ENCODE assay signal across 2 cellular contexts in the genomic region with DNA sequence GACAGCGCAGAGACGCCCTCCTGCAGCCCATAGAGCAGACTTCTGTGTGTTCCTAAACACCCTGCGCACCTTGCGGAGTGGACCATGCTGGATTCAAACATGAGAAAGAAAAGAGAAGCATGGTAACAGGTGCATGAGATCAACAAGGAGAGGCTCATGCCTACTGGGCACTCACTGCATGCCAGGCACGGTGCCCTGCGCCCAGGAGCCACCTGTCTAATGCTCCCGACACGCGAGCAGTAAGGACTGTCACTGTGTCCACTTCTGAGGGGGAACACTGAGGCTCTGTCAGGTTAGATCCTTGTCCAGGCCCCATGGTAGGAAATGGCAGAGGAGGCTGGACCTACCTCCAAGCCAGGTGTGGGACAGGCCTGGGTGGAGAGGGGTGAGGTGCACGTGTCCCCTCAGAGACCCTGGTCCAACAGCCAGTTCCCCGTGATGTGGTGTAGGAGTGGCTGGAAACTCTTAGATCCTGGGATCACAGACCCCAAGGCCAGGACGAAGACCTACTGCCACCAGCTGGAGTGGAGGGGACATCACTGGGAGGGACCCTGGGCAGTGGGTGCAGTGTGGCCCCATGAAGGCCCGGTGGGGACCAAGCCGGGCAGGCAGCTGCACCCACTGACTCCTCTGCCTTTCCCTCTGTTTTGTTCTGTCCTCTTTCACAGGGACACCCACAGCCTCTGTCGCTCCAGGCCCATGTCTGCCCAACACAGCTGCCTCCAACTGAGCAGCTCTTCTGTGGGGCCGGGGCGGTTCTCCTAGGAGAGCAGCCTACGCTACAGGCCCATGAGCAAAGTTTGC.
TF ChIP-seq lines count a peak whose summit lies in the region.

No MANE protein-coding gene starts in this region.

TF ChIP-seq in K562, 482 proteins besides CTCF, POLR2A, EP300 and RAD21:
- TF ChIP-seq NFXL1 (CRISPR knock-in tag; IDR thresholded peaks at IDR 0.05): no peak
- no peak for TF ChIP-seq SIN3B (IDR thresholded peaks at IDR 0.05; ENCODE audit: low read depth)

TF ChIP-seq in liver, 16 proteins besides CTCF, POLR2A, EP300 and RAD21:
- TF ChIP-seq ZBTB33 (IDR thresholded peaks at IDR 0.05) (no peak), NR2F2 (IDR thresholded peaks at IDR 0.05) (no peak), FOXA1 (IDR thresholded peaks at IDR 0.05) (no peak), YY1 (IDR thresholded peaks at IDR 0.05) (no peak), HNF4A (conservative IDR thresholded peaks at IDR 0.05) (no peak)
